8 cellular contexts compared by ENCODE assay signal in the genomic region with DNA sequence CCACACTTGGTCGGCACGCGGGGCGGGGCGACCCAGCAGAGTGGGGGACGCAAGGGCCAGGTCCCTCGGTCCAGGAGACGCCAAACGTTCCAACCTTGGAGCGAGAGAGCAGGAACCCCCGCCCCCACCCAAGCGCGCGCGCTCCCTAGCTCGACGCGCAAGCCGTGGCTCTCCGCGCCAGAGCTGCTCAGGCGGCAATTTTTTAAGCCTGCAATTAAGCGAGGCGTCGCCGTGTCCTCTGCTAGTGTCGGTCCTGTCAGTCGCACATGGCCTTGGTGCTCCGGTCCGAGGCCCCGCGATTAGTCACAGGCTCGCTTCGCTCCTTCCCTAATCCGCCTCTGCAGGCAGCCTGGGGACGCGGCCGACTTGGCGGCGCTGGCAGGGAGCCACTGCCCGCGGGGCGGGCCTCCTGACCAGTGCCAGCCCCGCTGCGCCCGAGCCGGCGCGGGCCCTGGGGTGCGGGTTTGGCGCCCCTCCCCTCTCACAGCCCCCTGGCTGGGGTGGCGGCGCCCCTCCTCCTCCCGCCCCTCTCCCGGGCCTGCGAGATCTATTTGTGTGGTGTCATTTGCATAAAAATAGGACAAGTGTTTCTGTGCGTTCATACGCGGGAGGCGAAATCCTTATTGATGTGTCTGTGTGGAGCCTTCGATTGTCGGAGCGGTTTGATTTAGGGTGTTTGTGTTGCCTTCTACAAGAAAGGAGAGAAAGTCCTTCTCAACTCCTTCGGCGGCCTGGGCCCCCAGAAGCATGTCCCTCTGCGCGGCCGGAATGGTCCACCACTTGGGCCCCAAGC. TPM values are rescaled to one million over a fixed set of nuclear protein-coding genes. Genes with fewer than 3 reads are reported as not detected.
DNase-seq lines count a peak whose midpoint lies in the region; ATAC-seq, FAIRE-seq and TF ChIP-seq lines count a peak whose summit lies in the region.

No MANE protein-coding gene starts in this region.

- no peak overlapping the region for H2AFZ ChIP-seq in H1 (ENCODE audit: low read length)

- H2AK5ac ChIP-seq in H1 (ENCODE audit: low read depth, low read length): no peak overlapping the region

- H3K27ac ChIP-seq in H1 (ENCODE audit: low read depth, low read length): no peak overlapping the region
- H3K27ac ChIP-seq in muscle layer of colon (ENCODE audit: low read depth, low read length): peak overlapping the region; percentile 78

- TF ChIP-seq EP300 in H1 (IDR thresholded peaks at IDR 0.05; ENCODE audit: borderline replicate concordance in 1 of 2, low read depth in 2 of 2, low read length in 2 of 2): no peak

- H2BK20ac ChIP-seq in H1 (ENCODE audit: low read length): no peak overlapping the region

- ATAC-seq in GM21717 (IDR thresholded peaks at IDR 0.05; ENCODE audit: unreplicated experiment): no peak
- ATAC-seq in GM19455 (IDR thresholded peaks at IDR 0.05; ENCODE audit: unreplicated experiment): no peak

- peaks cover 0 to 8% of the 10 kb centered on the region in 2 experiments; a peak in 2 of 4 replicates for H3K79me2 ChIP-seq in H1 (ENCODE audit: control insufficient read depth in 1 of 2, insufficient read depth in 2 of 2, low read length in 2 of 2)

- H3K9me3 ChIP-seq in H1 (ENCODE audit: insufficient read depth in 2 of 2, low read depth in 1 of 2, low read length in 1 of 2): no peaks in the 10 kb centered on the region
- H3K9me3 ChIP-seq in muscle layer of colon (ENCODE audit: low read length): no peaks in the 10 kb centered on the region

- peak overlapping the region; percentile 90 to 98 for H3K4me2 ChIP-seq in H1 (ENCODE audit: insufficient read depth in 1 of 2, low read depth in 2 of 2, low read length in 2 of 2)

- H3K23ac ChIP-seq in H1 (ENCODE audit: insufficient read length): no peak overlapping the region

- in situ Hi-C loops in ACHN (cut with HindIII; ENCODE audit: low pct_ligation_motif_present, low pct_unique_long_range_greater_than_20kb, low sequenced_read_pairs): no loop called here

- H3K27me3 ChIP-seq in H1 (replicated peaks in 1 of 4; ENCODE audit: control insufficient read depth in 3 of 4, extremely low read depth in 1 of 4, insufficient read depth in 3 of 4, low read length in 3 of 4) (peaks cover 4 to 23% (median 17%) of the 10 kb centered on the region in 4 experiments; a peak in 6 of 7 replicates), muscle layer of colon (ENCODE audit: control insufficient read depth in 1 of 2, insufficient read depth in 2 of 2, low read length in 2 of 2) (peaks cover 12 to 53% of the 10 kb centered on the region in 2 donors)

- DNase-seq in ACHN (peak; percentile 52), GM20000 (ENCODE audit: low spot score) (peak; percentile 47), RKO (ENCODE audit: low spot score) (peak; percentile 79), H1 (ENCODE audit: low read depth in 1 of 2, low spot score in 2 of 2) (peak in 1 of 2 experiments; percentile 57), activated gamma-delta T cell treated with Interleukin-2 at 50 U/mL for 16 hours (no peak)

- no peak for TF ChIP-seq POLR2A in H1 (IDR thresholded peaks at IDR 0.05; ENCODE audit: control extremely low read depth in 1 of 2, low read depth in 2 of 2, low read length in 2 of 2)

- H2BK15ac ChIP-seq in H1 (ENCODE audit: low read length): no peak overlapping the region

- H3K18ac ChIP-seq in H1 (ENCODE audit: extremely low read depth, low read length): peak overlapping the region; percentile 71

- TF ChIP-seq RAD21 in H1 (IDR thresholded peaks at IDR 0.05 in 1 of 2, conservative IDR thresholded peaks at IDR 0.05 in 1 of 2; ENCODE audit: low read depth in 2 of 2, low read length in 2 of 2): no peak

- no peaks in the 10 kb centered on the region for H4K20me1 ChIP-seq in H1 (replicated peaks in 1 of 2; ENCODE audit: control insufficient read depth in 1 of 2, insufficient read depth in 2 of 2, low read length in 2 of 2)

- H3K4ac ChIP-seq in H1 (replicated peaks; ENCODE audit: insufficient read length, low read depth, low read length): no peak overlapping the region

- no peak overlapping the region for H2BK120ac ChIP-seq in H1 (replicated peaks; ENCODE audit: low read depth, low read length)

- peak overlapping the region; percentile 55 for H2BK12ac ChIP-seq in H1 (ENCODE audit: low read depth, low read length)

- H3K14ac ChIP-seq in H1 (ENCODE audit: insufficient read length): no peak overlapping the region

- TF ChIP-seq CTCF in GM20000 (IDR thresholded peaks at IDR 0.05; ENCODE audit: extremely low read depth, missing control alignments): no peak
- TF ChIP-seq CTCF in H1 (IDR thresholded peaks at IDR 0.05; ENCODE audit: control extremely low read depth in 1 of 3, insufficient read depth in 1 of 3, low read depth in 1 of 3, low read length in 3 of 3): no peak

- peaks cover 2 to 15% (median 7%) of the 10 kb centered on the region in 4 experiments for H3K4me1 ChIP-seq in H1 (replicated peaks in 1 of 4; ENCODE audit: control insufficient read depth in 3 of 4, insufficient read depth in 4 of 4, low read length in 3 of 4)
- peaks cover 10% of the 10 kb centered on the region for H3K4me1 ChIP-seq in muscle layer of colon (ENCODE audit: insufficient read depth, low read length)

- peak overlapping the region; percentile 81 for H4K91ac ChIP-seq in H1 (replicated peaks; ENCODE audit: insufficient read length, low read length)

- H3K4me3 ChIP-seq in H1 (ENCODE audit: extremely low read depth in 1 of 4, insufficient read depth in 2 of 4, low read depth in 3 of 4, low read length in 4 of 4): peak overlapping the region; percentile 43 to 66 (median 48)
- H3K4me3 ChIP-seq in muscle layer of colon (ENCODE audit: low read depth in 1 of 2, low read length in 2 of 2): peak overlapping the region; percentile 13 to 25

- peak overlapping the region; percentile 25 for H4K8ac ChIP-seq in H1 (ENCODE audit: extremely low read depth, insufficient read depth, low read length)

- 2% methylated on average over 10 of the region's 68 CpGs; no CpG with 5 or more reads in 1 of the 2 experiments for WGBS in H1 (ENCODE audit: extremely low coverage in 1 of 2, insufficient coverage in 1 of 2, insufficient read length in 1 of 2, insufficient replicate concordance in 2 of 2, low coverage in 1 of 2, low lambda C conversion rate in 2 of 2, missing lambda C conversion rate in 1 of 2), 2 experiments

- H4K5ac ChIP-seq in H1 (ENCODE audit: insufficient read length, low read depth, low read length): peak overlapping the region; percentile 52

- peak overlapping the region; percentile 30 for H3K56ac ChIP-seq in H1 (replicated peaks; ENCODE audit: insufficient read length, low read depth, low read length)

- peaks cover 25% of the 10 kb centered on the region; the same call in 1 of the 2 replicates for H3K23me2 ChIP-seq in H1 (ENCODE audit: low read depth, low read length)

- H3K36me3 ChIP-seq in H1 (ENCODE audit: control insufficient read depth in 2 of 4, insufficient read depth in 4 of 4, low read length in 3 of 4): no peaks in the 10 kb centered on the region
- no peaks in the 10 kb centered on the region for H3K36me3 ChIP-seq in muscle layer of colon (ENCODE audit: insufficient read depth, low read length)

- H3K9ac ChIP-seq in H1 (replicated peaks in 1 of 4; ENCODE audit: extremely low read depth in 1 of 4, low read depth in 3 of 4, low read length in 3 of 4) (no peak overlapping the region; a peak in 1 of 7 replicates), muscle layer of colon (ENCODE audit: low read length) (peak overlapping the region; percentile 5)

- POLR2A ChIA-PET in H1 (lab: Charles Lee; ENCODE audit: partially characterized antibody): interaction anchor here (0.5 to 29.1 kb wide), 7 partner anchors 9 to 103 kb away, joined by 3 to 509 read pairs (median 5); partner anchors contain the start of gene BCOR

- peak overlapping the region; percentile 39; the same call in 1 of the 2 replicates for H2BK5ac ChIP-seq in H1 (ENCODE audit: low read depth, low read length)

- FAIRE-seq in H1 (lab: Jason Lieb, UNC): no peak

- CTCF ChIA-PET in H1 (lab: Charles Lee; ENCODE audit: partially characterized antibody): interaction anchor here (0.6 to 0.9 kb wide), 3 partner anchors 34 to 67 kb away, joined by 3 read pairs; no protein-coding TSS in a partner anchor

- no peaks in the 10 kb centered on the region for H3K79me1 ChIP-seq in H1 (ENCODE audit: low read depth, low read length)

TF ChIP-seq in H1, 55 proteins besides CTCF, POLR2A, EP300 and RAD21 (continues in another document):
- TF ChIP-seq ATF3 (IDR thresholded peaks at IDR 0.05; ENCODE audit: insufficient read depth, low read depth, low read length) (no peak), TAF1 (IDR thresholded peaks at IDR 0.05; ENCODE audit: low read depth, low read length) (no peak), CREB1 (IDR thresholded peaks at IDR 0.05) (no peak), SP4 (IDR thresholded peaks at IDR 0.05; ENCODE audit: low read length) (no peak), CBX5 (IDR thresholded peaks at IDR 0.05; ENCODE audit: low read depth, low read length) (no peak), CHD2 (IDR thresholded peaks at IDR 0.05; ENCODE audit: low read length) (no peak), SAP30 (IDR thresholded peaks at IDR 0.05; ENCODE audit: insufficient read depth, insufficient replicate concordance, low read length) (no peak)
- TF ChIP-seq, protein P1, sequence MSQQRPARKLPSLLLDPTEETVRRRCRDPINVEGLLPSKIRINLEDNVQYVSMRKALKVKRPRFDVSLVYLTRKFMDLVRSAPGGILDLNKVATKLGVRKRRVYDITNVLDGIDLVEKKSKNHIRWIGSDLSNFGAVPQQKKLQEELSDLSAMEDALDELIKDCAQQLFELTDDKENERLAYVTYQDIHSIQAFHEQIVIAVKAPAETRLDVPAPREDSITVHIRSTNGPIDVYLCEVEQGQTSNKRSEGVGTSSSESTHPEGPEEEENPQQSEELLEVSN (IDR thresholded peaks at IDR 0.05): peak; percentile 81; the same call in 1 of the 2 replicates
- TF ChIP-seq, protein P2, sequence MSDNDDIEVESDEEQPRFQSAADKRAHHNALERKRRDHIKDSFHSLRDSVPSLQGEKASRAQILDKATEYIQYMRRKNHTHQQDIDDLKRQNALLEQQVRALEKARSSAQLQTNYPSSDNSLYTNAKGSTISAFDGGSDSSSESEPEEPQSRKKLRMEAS (IDR thresholded peaks at IDR 0.05): peak; percentile 90

RNA-seq across cellular contexts. Expression of gene BCOR, which starts 9.7 kb away (rescaled TPM):
- total RNA-seq in H1 (2021; fragmentation: NEBNext Ultra II Directional; extraction: Animal tissue kit (Norgen Biotek cat#: 25700)): 50.8 and 54.7 TPM in 2 replicates
- polyA plus RNA-seq in H1 (2011; rRNA removed): 25.0 and 38.7 TPM in 2 replicates
- 23.7 TPM for polyA plus RNA-seq in H1 (2011; cell fraction: cytosol; rRNA removed)
- 71.8 TPM for polyA plus RNA-seq in H1 (2011; cell fraction: nucleus; rRNA removed)
- polyA plus RNA-seq in H1 (2012, experiment 1 of 2): 30.9 to 39.5 TPM (median 38.0 TPM) in 4 replicates
- polyA plus RNA-seq in H1 (2012, experiment 2 of 2): 13.5 TPM
- 27.2 TPM for polyA plus RNA-seq in H1 (2013, experiment 1 of 2)
- polyA plus RNA-seq in H1 (2013, experiment 2 of 2): 25.2 TPM
- 34.2 and 37.3 TPM in 2 replicates for polyA minus RNA-seq in H1 (2011; rRNA and poly(A)+ RNA removed)
- polyA minus RNA-seq in H1 (2011; cell fraction: cytosol; rRNA and poly(A)+ RNA removed): 61.1 TPM
- polyA minus RNA-seq in H1 (2011; cell fraction: nucleus; rRNA and poly(A)+ RNA removed): 51.4 TPM
